Comparison of ENCODE assay signal across 10 cellular contexts in genomic region chr10:69684020-69684980, GRCh38. TPM values are rescaled to one million over a fixed set of nuclear protein-coding genes. Genes with fewer than 3 reads are reported as not detected.
DNase-seq lines count a peak whose midpoint lies in the region; ATAC-seq, FAIRE-seq and TF ChIP-seq lines count a peak whose summit lies in the region.
"Had no signal": no experiment of that assay in that cellular context is flagged by ENCODE, and none has a peak within 500 bp of the region (broad histone marks: within the 10 kb centered on the region; RNA-seq: fewer than 3 reads in every experiment).

No MANE protein-coding gene starts in this region.

- ATAC-seq in pancreas (peak; percentile 53 to 75 (median 64)), HG03432 (IDR thresholded peaks at IDR 0.05; ENCODE audit: unreplicated experiment) (no peak), GM21723 (IDR thresholded peaks at IDR 0.05; ENCODE audit: unreplicated experiment) (no peak), GM19455 (IDR thresholded peaks at IDR 0.05; ENCODE audit: unreplicated experiment) (no peak), HG02763 (IDR thresholded peaks at IDR 0.05; ENCODE audit: unreplicated experiment) (no peak)
- ATAC-seq: activated T-cell treated with anti-CD3 and anti-CD28 coated beads, Interleukin-2, amount 50 U/mL, for 4 hours had no signal

- peak; percentile 30 for DNase-seq in BE2C
- DNase-seq in astrocyte of the spinal cord (ENCODE audit: low read depth, low spot score): peak; percentile 23
- DNase-seq in left ventricle myocardium inferior: peak; percentile 44
- peak; percentile 58 to 82 (median 71) for DNase-seq in pancreas
- DNase-seq: activated T-cell treated with anti-CD3 and anti-CD28 coated beads, Interleukin-2, amount 50 U/mL, for 4 hours had no signal

- 40 to 44% methylated on average over 17 of the region's 17 CpGs for WGBS in pancreas, 2 donors

- FAIRE-seq in pancreas (lab: Jason Lieb, UNC): no peak

- TF ChIP-seq CTCF in BE2C (IDR thresholded peaks at IDR 0.05; ENCODE audit: low read depth, low read length) (no peak), astrocyte of the spinal cord (IDR thresholded peaks at IDR 0.05; ENCODE audit: low read depth, low read length) (no peak), left ventricle myocardium inferior (IDR thresholded peaks at IDR 0.05; ENCODE audit: borderline replicate concordance) (no peak), pancreas (IDR thresholded peaks at IDR 0.05) (no peak)

- H3K36me3 ChIP-seq in BE2C (no peaks in the 10 kb centered on the region), left ventricle myocardium inferior (no peaks in the 10 kb centered on the region), pancreas (no peaks in the 10 kb centered on the region)

- H3K9me3 ChIP-seq in BE2C (no peaks in the 10 kb centered on the region), left ventricle myocardium inferior (replicated peaks) (no peaks in the 10 kb centered on the region), pancreas (no peaks in the 10 kb centered on the region)
- H3K9me3 ChIP-seq: psoas muscle had no signal

- in situ Hi-C loops in astrocyte of the spinal cord (cut with HindIII; ENCODE audit: low sequenced_read_pairs): no loop called here

- intact Hi-C loops in left ventricle myocardium inferior (cut with micrococcal nuclease): no loop called here
- intact Hi-C loops in pancreas (cut with DNase I): no loop called here

- H3K27ac ChIP-seq in left ventricle myocardium inferior (replicated peaks) (peak overlapping the region; percentile 52), pancreas (peak overlapping the region; percentile 71 to 86 (median 76))
- H3K27ac ChIP-seq: psoas muscle had no signal

- H3K27me3 ChIP-seq in BE2C (peaks cover 5% of the 10 kb centered on the region; the same call in 1 of the 2 replicates), left ventricle myocardium inferior (ENCODE audit: low read depth) (peaks cover 15% of the 10 kb centered on the region), pancreas (no peaks in the 10 kb centered on the region)

- H3K4me1 ChIP-seq in BE2C (no peaks in the 10 kb centered on the region), left ventricle myocardium inferior (peaks cover 24% of the 10 kb centered on the region), pancreas (peaks cover 17 to 37% (median 34%) of the 10 kb centered on the region in 3 donors)

- H3K4me3 ChIP-seq in BE2C (ENCODE audit: low read depth, low read length): no peak overlapping the region
- H3K4me3 ChIP-seq in astrocyte of the spinal cord (ENCODE audit: low read depth, low read length): no peak overlapping the region
- no peak overlapping the region for H3K4me3 ChIP-seq in left ventricle myocardium inferior
- no peak overlapping the region for H3K4me3 ChIP-seq in pancreas
- H3K4me3 ChIP-seq: psoas muscle had no signal

RNA-seq across cellular contexts. Expression of gene FAM241B, which starts 54.3 kb away (rescaled TPM):
- 23.3 TPM for polyA plus RNA-seq in BE2C (2012; ENCODE audit: insufficient read depth, insufficient read length, low read depth)
- 5.3 TPM for total RNA-seq in left ventricle myocardium inferior
- total RNA-seq in pancreas: 1 to 10 TPM; 2.7 to 5.8 (median 4.4) TPM
- polyA plus RNA-seq in pancreas: 1 to 10 TPM; 7.5 to 8.4 TPM

Comparison
In these comparisons a context has a peak if more than half of its experiments do, and no peak if none do; other contexts are left out.
1. ATAC-seq: peak in pancreas (4 of 4); none in HG03432 (single experiment), GM21723 (single experiment), GM19455 (single experiment) and HG02763 (single experiment).
2. Peak in every context shown above with its lines, with median percentiles within 50 percentile points of each other: DNase-seq.